ENCODE assay signal across 15 cellular contexts in genomic region chr10:126042906-126043305, GRCh38.
DNase-seq lines count a peak whose midpoint lies in the region; ATAC-seq and TF ChIP-seq lines count a peak whose summit lies in the region.
"Had no signal": no experiment of that assay in that cellular context is flagged by ENCODE, and none has a peak within 500 bp of the region (broad histone marks: within the 10 kb centered on the region; RNA-seq: fewer than 3 reads in every experiment).

No MANE protein-coding gene starts in this region.

- no peaks in the 10 kb centered on the region for H3K36me3 Mint-ChIP-seq in CD14-positive monocyte
- H3K36me3 Mint-ChIP-seq in immature natural killer cell = no peaks in the 10 kb centered on the region
- no peaks in the 10 kb centered on the region for H3K36me3 Mint-ChIP-seq in activated CD4-positive, alpha-beta memory T cell treated with anti-CD3 and anti-CD28 coated beads, Interleukin-2, amount 10 ng/mL, durations not matched to agents 7 days and 5 days (ENCODE audit: low read depth)

- ATAC-seq in gastrocnemius medialis (no peak), GM19351 (IDR thresholded peaks at IDR 0.05; ENCODE audit: unreplicated experiment) (no peak)

- H3K36me3 ChIP-seq in OCI-LY3 (replicated peaks; ENCODE audit: low read depth, low read length) (peaks cover 7% of the 10 kb centered on the region), smooth muscle cell (ENCODE audit: low read depth) (peaks cover 5% of the 10 kb centered on the region), gastrocnemius medialis (no peaks in the 10 kb centered on the region)

- H3K27me3 Mint-ChIP-seq in CD14-positive monocyte (ENCODE audit: low read depth in 3 of 3) (peaks cover 0 to 3% (median 0%) of the 10 kb centered on the region in 3 donors), immature natural killer cell (ENCODE audit: low read depth in 3 of 3) (peaks cover 8 to 9% (median 9%) of the 10 kb centered on the region in 3 donors)
- no peaks in the 10 kb centered on the region for H3K27me3 Mint-ChIP-seq in activated CD4-positive, alpha-beta memory T cell treated with anti-CD3 and anti-CD28 coated beads, Interleukin-2, amount 10 ng/mL, durations not matched to agents 7 days and 5 days

- H4K20me1 ChIP-seq in OCI-LY3 (ENCODE audit: insufficient read depth, low read length) (no peaks in the 10 kb centered on the region), smooth muscle cell (ENCODE audit: low read depth) (no peaks in the 10 kb centered on the region)

- H3K79me2 ChIP-seq in OCI-LY3 (ENCODE audit: low read length) = no peaks in the 10 kb centered on the region
- no peaks in the 10 kb centered on the region for H3K79me2 ChIP-seq in smooth muscle cell (ENCODE audit: low read depth)

- H3K4me3 Mint-ChIP-seq in CD14-positive monocyte (no peak overlapping the region), immature natural killer cell (peak overlapping the region in 1 of 5 donors; percentile 82)
- H3K4me3 Mint-ChIP-seq in activated CD4-positive, alpha-beta memory T cell treated with anti-CD3 and anti-CD28 coated beads, Interleukin-2, amount 10 ng/mL, durations not matched to agents 7 days and 5 days = no peak overlapping the region

- H3K9me3 Mint-ChIP-seq in CD14-positive monocyte (no peaks in the 10 kb centered on the region), immature natural killer cell (no peaks in the 10 kb centered on the region)
- H3K9me3 Mint-ChIP-seq in activated CD4-positive, alpha-beta memory T cell treated with anti-CD3 and anti-CD28 coated beads, Interleukin-2, amount 10 ng/mL, durations not matched to agents 7 days and 5 days = peaks cover 3% of the 10 kb centered on the region

- H3K4me2 ChIP-seq in OCI-LY3 (ENCODE audit: low read length) (peak overlapping the region; percentile 77), smooth muscle cell (no peak overlapping the region)

- peaks cover 57% of the 10 kb centered on the region for H3K4me1 ChIP-seq in OCI-LY3 (ENCODE audit: low read length)
- H3K4me1 ChIP-seq in smooth muscle cell (ENCODE audit: low read depth) = peaks cover 11% of the 10 kb centered on the region
- H3K4me1 ChIP-seq in gastrocnemius medialis = no peaks in the 10 kb centered on the region

- in situ Hi-C loops in gastrocnemius medialis (cut with MboI; ENCODE audit: low sequenced_read_pairs in 4 of 4) = no loop called here

- H2AFZ ChIP-seq in OCI-LY3 (ENCODE audit: low read depth, low read length) (peak overlapping the region; percentile 8; the same call in 1 of the 2 replicates), smooth muscle cell (ENCODE audit: low read depth) (no peak overlapping the region)

- H3K4me3 ChIP-seq in OCI-LY3 (ENCODE audit: low read length) (peak overlapping the region; percentile 70), smooth muscle cell (no peak overlapping the region), gastrocnemius medialis (no peak overlapping the region)

- DNase-seq in CD14-positive monocyte (ENCODE audit: low spot score) (no peak), immature natural killer cell (peak; percentile 17 to 25 (median 18)), smooth muscle cell (lab: John Stamatoyannopoulos, UW; ENCODE audit: unreplicated experiment) (no peak), gastrocnemius medialis (no peak)
- DNase-seq in activated CD4-positive, alpha-beta memory T cell treated with anti-CD3 and anti-CD28 coated beads, Interleukin-2, amount 10 ng/mL, durations not matched to agents 7 days and 5 days = no peak
- DNase-seq: Calu3, KBM-7, MV-4-11, NCI-H1417, NCI-H187 treated with DMSO at 0.1 percent for 48 hours, NCI-H2171, NCI-H446 treated with DMSO at 0.1 percent for 48 hours, NCI-H748 treated with DMSO at 0.1 percent for 48 hours had no signal

- H3K9me3 ChIP-seq in OCI-LY3 (ENCODE audit: insufficient read depth, low read length) (no peaks in the 10 kb centered on the region), smooth muscle cell (replicated peaks; ENCODE audit: low read depth) (no peaks in the 10 kb centered on the region), gastrocnemius medialis (no peaks in the 10 kb centered on the region)

- H3F3A ChIP-seq in smooth muscle cell (ENCODE audit: low read depth) = no peaks in the 10 kb centered on the region

- H3K27me3 ChIP-seq in OCI-LY3 (ENCODE audit: low read depth, low read length) (no peaks in the 10 kb centered on the region), smooth muscle cell (ENCODE audit: low read depth) (no peaks in the 10 kb centered on the region), gastrocnemius medialis (no peaks in the 10 kb centered on the region)

- peak overlapping the region; percentile 95 for H3K9ac ChIP-seq in OCI-LY3 (ENCODE audit: low read length)
- no peak overlapping the region for H3K9ac ChIP-seq in smooth muscle cell (ENCODE audit: low read depth)

- WGBS in smooth muscle cell (ENCODE audit: low lambda C conversion rate) = 99% methylated on average over 8 of the region's 10 CpGs

- TF ChIP-seq CTCF in CD14-positive monocyte (IDR thresholded peaks at IDR 0.05) (no peak), OCI-LY3 (IDR thresholded peaks at IDR 0.05; ENCODE audit: low read depth, low read length) (no peak), smooth muscle cell (IDR thresholded peaks at IDR 0.05; ENCODE audit: borderline replicate concordance, insufficient read depth, poor library complexity, severe bottlenecking) (no peak), gastrocnemius medialis (IDR thresholded peaks at IDR 0.05 in 4 of 5, conservative IDR thresholded peaks at IDR 0.05 in 1 of 5) (no peak)

- POLR2A ChIA-PET in activated CD4-positive, alpha-beta memory T cell treated with anti-CD3 and anti-CD28 coated beads, Interleukin-2, amount 10 ng/mL, durations not matched to agents 7 days and 5 days (lab: Charles Lee) = no interaction called here

- H3K27ac ChIP-seq in OCI-LY3 (ENCODE audit: low read length) = peak overlapping the region; percentile 100
- peak overlapping the region; percentile 95 for H3K27ac ChIP-seq in smooth muscle cell (ENCODE audit: low read depth)
- no peak overlapping the region for H3K27ac ChIP-seq in gastrocnemius medialis

- CTCF ChIA-PET in activated CD4-positive, alpha-beta memory T cell treated with anti-CD3 and anti-CD28 coated beads, Interleukin-2, amount 10 ng/mL, durations not matched to agents 7 days and 5 days (lab: Charles Lee) = no interaction called here

- intact Hi-C loops in CD14-positive monocyte (cut with micrococcal nuclease) (loop anchor here in 1 of 2 donors (5.0 to 10.0 kb wide), 2 partner anchors 148 to 221 kb away; partner anchors contain the start of genes BCCIP, FANK1 and UROS), gastrocnemius medialis (cut with DNase I; ENCODE audit: low total_unique reads) (no loop called here)

- H3K4me1 Mint-ChIP-seq in CD14-positive monocyte (peaks cover 16% of the 10 kb centered on the region), immature natural killer cell (peaks cover 21 to 34% of the 10 kb centered on the region in 2 donors)
- peaks cover 3% of the 10 kb centered on the region for H3K4me1 Mint-ChIP-seq in activated CD4-positive, alpha-beta memory T cell treated with anti-CD3 and anti-CD28 coated beads, Interleukin-2, amount 10 ng/mL, durations not matched to agents 7 days and 5 days

- TF ChIP-seq POLR2A in gastrocnemius medialis (IDR thresholded peaks at IDR 0.05) = no peak

- peak overlapping the region in 5 of 7 donors; percentile 98 to 99 (median 98) for H3K27ac Mint-ChIP-seq in CD14-positive monocyte
- H3K27ac Mint-ChIP-seq in immature natural killer cell = peak overlapping the region; percentile 35 to 100 (median 98)
- H3K27ac Mint-ChIP-seq in activated CD4-positive, alpha-beta memory T cell treated with anti-CD3 and anti-CD28 coated beads, Interleukin-2, amount 10 ng/mL, durations not matched to agents 7 days and 5 days = no peak overlapping the region

Comparison
In these comparisons a context has a peak if more than half of its experiments do, and no peak if none do; other contexts are left out.
1. DNase-seq: peak in immature natural killer cell (3 of 3); none in CD14-positive monocyte (single experiment), smooth muscle cell (single experiment), activated CD4-positive, alpha-beta memory T cell treated with anti-CD3 and anti-CD28 coated beads, Interleukin-2, amount 10 ng/mL, durations not matched to agents 7 days and 5 days (single experiment) and gastrocnemius medialis (0 of 2).
2. H3K27ac ChIP-seq: peak in OCI-LY3 (single experiment) and smooth muscle cell (single experiment); none in gastrocnemius medialis (0 of 4).